Comparison of ENCODE assay signal across 9 cellular contexts in the genomic region with DNA sequence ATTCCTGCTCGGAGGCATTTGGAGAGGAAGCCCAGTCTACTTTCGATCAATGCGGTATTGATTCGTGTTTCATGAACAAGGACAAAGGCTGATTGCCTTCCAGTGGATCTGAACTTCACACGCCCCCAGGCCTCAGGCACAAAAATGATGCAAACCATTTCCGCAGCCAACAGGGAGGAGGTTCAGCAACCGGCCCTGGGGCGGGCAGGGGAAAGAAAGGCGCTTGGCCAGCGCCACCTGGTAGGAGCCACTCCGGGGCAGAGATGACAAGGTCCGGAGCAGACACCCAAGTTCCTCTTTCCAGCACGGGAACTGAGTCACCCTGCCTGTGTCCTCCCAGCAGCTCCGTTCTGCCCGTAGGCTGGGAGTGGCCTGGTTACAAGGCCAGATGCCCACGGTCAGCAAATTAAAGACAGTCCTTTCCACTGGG.
DNase-seq lines count a peak whose midpoint lies in the region; ATAC-seq and TF ChIP-seq lines count a peak whose summit lies in the region.
"Had no signal": no experiment of that assay in that cellular context is flagged by ENCODE, and none has a peak within 500 bp of the region (broad histone marks: within the 10 kb centered on the region; RNA-seq: fewer than 3 reads in every experiment).

No MANE protein-coding gene starts in this region.

- H3K4me3 ChIP-seq in SK-N-SH (ENCODE audit: low read depth in 2 of 2, low read length in 1 of 2) (no peak overlapping the region), stomach (no peak overlapping the region)

- H3K9me3 Mint-ChIP-seq in WTC11 = peaks cover 7% of the 10 kb centered on the region

- no peak overlapping the region for H3K27ac Mint-ChIP-seq in WTC11

- no peaks in the 10 kb centered on the region; the same call in 1 of the 2 replicates for H3K4me1 Mint-ChIP-seq in WTC11

- no peak overlapping the region for H3K4me3 Mint-ChIP-seq in WTC11

- H3K4me1 ChIP-seq in SK-N-SH (ENCODE audit: control insufficient read depth in 1 of 2, insufficient read depth in 2 of 2, low read depth in 1 of 2, low read length in 1 of 2) = peaks cover 0 to 15% of the 10 kb centered on the region in 2 experiments; a peak in 1 of 4 replicates
- H3K4me1 ChIP-seq in stomach = peaks cover 11 to 17% (median 14%) of the 10 kb centered on the region in 4 donors

- no peak for TF ChIP-seq POLR2A in stomach (IDR thresholded peaks at IDR 0.05)

- no peaks in the 10 kb centered on the region for H3K9me2 ChIP-seq in SK-N-SH

- H3K36me3 ChIP-seq in SK-N-SH (replicated peaks in 1 of 2; ENCODE audit: control insufficient read depth in 1 of 2, insufficient read depth in 2 of 2, low read length in 1 of 2) (no peaks in the 10 kb centered on the region), stomach (no peaks in the 10 kb centered on the region)

- H3K9me3 ChIP-seq in SK-N-SH (no peaks in the 10 kb centered on the region), stomach (no peaks in the 10 kb centered on the region)

- CTCF ChIA-PET in SK-N-SH (lab: Yijun Ruan, JAX) (interaction anchor here (1.2 to 1.8 kb wide), 2 partner anchors 41 to 674 kb away, joined by 3 to 4 read pairs; no protein-coding TSS in a partner anchor), WTC11 (lab: Charles Lee) (no interaction called here)

- H3F3A ChIP-seq in SK-N-SH (replicated peaks; ENCODE audit: insufficient read depth) = no peaks in the 10 kb centered on the region

- H3K79me2 ChIP-seq in SK-N-SH (ENCODE audit: insufficient read depth) = no peaks in the 10 kb centered on the region

- POLR2A ChIA-PET in SK-N-SH (lab: Yijun Ruan, JAX) = no interaction called here
- POLR2A ChIA-PET in WTC11 (lab: Charles Lee) = no interaction called here

- no peak for DNase-seq in SK-N-SH
- no peak for DNase-seq in WTC11 (ENCODE audit: low spot score)
- peak; percentile 36 to 48 for DNase-seq in hippocampal formation (lab: John Stamatoyannopoulos, UW)
- peak; percentile 43 for DNase-seq in stomach
- no peak for DNase-seq in NCI-H128 (lab: John Stamatoyannopoulos, UW; ENCODE audit: unreplicated experiment)
- DNase-seq in NK-92 treated with Interleukin-12 subunit alpha and Interleukin-12 subunit beta, amount 100 ng/mL, for 24 hours (lab: John Stamatoyannopoulos, UW) = no peak
- no peak for DNase-seq in HCEC 1CT

- H3K27me3 ChIP-seq in SK-N-SH (ENCODE audit: insufficient read depth) (no peaks in the 10 kb centered on the region), stomach (no peaks in the 10 kb centered on the region)

- 80% methylated on average over 15 of the region's 16 CpGs for WGBS in SK-N-SH (ENCODE audit: low lambda C conversion rate)
- 54 to 80% (median 75%) methylated on average over 13 to 16 of the region's 16 CpGs for WGBS in stomach, 5 donors

- H3K27me3 Mint-ChIP-seq in WTC11 (ENCODE audit: low read depth) = no peaks in the 10 kb centered on the region

- H2AFZ ChIP-seq in SK-N-SH (ENCODE audit: low read depth) = no peak overlapping the region

- TF ChIP-seq CTCF in SK-N-SH (IDR thresholded peaks at IDR 0.05) (no peak), WTC11 (IDR thresholded peaks at IDR 0.05) (no peak), stomach (IDR thresholded peaks at IDR 0.05) (no peak)

- ATAC-seq in SK-N-SH treated with all-trans-retinoic acid at 6 μM for 48 hours (peak; percentile 52), WTC11 (no peak)

- H3K27ac ChIP-seq in SK-N-SH (ENCODE audit: low read depth in 2 of 2, low read length in 1 of 2) = 0 out of 4 replicates have a peak overlapping the region, but pooled peaks of 1 of the 2 experiments have one; percentile 7
- H3K27ac ChIP-seq in stomach = peak overlapping the region in 4 of 5 donors; percentile 52 to 64 (median 58)
- H3K27ac ChIP-seq: 22Rv1 had no signal

- H3K9ac ChIP-seq in SK-N-SH = no peak overlapping the region

- no peaks in the 10 kb centered on the region for H4K20me1 ChIP-seq in SK-N-SH (ENCODE audit: insufficient read depth)

- no peak for TF ChIP-seq RAD21 in SK-N-SH (IDR thresholded peaks at IDR 0.05; ENCODE audit: low read length)

- no peak for TF ChIP-seq EP300 in SK-N-SH (IDR thresholded peaks at IDR 0.05; ENCODE audit: borderline replicate concordance in 1 of 2, low read depth in 1 of 2, low read length in 1 of 2)
- TF ChIP-seq EP300 in stomach (IDR thresholded peaks at IDR 0.05) = peak; percentile 37

- no peak overlapping the region for H3K4me2 ChIP-seq in SK-N-SH

- intact Hi-C loops in stomach (cut with DNase I; ENCODE audit: low total_unique reads) = no loop called here

- H3K36me3 Mint-ChIP-seq in WTC11 = no peaks in the 10 kb centered on the region

TF ChIP-seq in SK-N-SH treated with all-trans-retinoic acid at 6 μM for 48 hours, 23 proteins besides CTCF, POLR2A, EP300 and RAD21 (continues in another document):
- TF ChIP-seq, protein P1, sequence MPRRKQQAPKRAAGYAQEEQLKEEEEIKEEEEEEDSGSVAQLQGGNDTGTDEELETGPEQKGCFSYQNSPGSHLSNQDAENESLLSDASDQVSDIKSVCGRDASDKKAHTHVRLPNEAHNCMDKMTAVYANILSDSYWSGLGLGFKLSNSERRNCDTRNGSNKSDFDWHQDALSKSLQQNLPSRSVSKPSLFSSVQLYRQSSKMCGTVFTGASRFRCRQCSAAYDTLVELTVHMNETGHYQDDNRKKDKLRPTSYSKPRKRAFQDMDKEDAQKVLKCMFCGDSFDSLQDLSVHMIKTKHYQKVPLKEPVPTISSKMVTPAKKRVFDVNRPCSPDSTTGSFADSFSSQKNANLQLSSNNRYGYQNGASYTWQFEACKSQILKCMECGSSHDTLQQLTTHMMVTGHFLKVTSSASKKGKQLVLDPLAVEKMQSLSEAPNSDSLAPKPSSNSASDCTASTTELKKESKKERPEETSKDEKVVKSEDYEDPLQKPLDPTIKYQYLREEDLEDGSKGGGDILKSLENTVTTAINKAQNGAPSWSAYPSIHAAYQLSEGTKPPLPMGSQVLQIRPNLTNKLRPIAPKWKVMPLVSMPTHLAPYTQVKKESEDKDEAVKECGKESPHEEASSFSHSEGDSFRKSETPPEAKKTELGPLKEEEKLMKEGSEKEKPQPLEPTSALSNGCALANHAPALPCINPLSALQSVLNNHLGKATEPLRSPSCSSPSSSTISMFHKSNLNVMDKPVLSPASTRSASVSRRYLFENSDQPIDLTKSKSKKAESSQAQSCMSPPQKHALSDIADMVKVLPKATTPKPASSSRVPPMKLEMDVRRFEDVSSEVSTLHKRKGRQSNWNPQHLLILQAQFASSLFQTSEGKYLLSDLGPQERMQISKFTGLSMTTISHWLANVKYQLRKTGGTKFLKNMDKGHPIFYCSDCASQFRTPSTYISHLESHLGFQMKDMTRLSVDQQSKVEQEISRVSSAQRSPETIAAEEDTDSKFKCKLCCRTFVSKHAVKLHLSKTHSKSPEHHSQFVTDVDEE (CRISPR knock-in tag; IDR thresholded peaks at IDR 0.05) = no peak

TF ChIP-seq in SK-N-SH, 30 proteins besides CTCF, POLR2A, EP300 and RAD21:
- TF ChIP-seq, protein P2, sequence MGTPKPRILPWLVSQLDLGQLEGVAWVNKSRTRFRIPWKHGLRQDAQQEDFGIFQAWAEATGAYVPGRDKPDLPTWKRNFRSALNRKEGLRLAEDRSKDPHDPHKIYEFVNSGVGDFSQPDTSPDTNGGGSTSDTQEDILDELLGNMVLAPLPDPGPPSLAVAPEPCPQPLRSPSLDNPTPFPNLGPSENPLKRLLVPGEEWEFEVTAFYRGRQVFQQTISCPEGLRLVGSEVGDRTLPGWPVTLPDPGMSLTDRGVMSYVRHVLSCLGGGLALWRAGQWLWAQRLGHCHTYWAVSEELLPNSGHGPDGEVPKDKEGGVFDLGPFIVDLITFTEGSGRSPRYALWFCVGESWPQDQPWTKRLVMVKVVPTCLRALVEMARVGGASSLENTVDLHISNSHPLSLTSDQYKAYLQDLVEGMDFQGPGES (IDR thresholded peaks at IDR 0.05; ENCODE audit: low read depth, low read length) = no peak
- TF ChIP-seq CHD2 (IDR thresholded peaks at IDR 0.05; ENCODE audit: low read length, partially characterized antibody) (no peak), SIN3A (IDR thresholded peaks at IDR 0.05; ENCODE audit: borderline replicate concordance, low read depth, low read length) (no peak), POLR2AphosphoS5 (IDR thresholded peaks at IDR 0.05; ENCODE audit: low read depth, low read length) (no peak)
- TF ChIP-seq, protein P3, sequence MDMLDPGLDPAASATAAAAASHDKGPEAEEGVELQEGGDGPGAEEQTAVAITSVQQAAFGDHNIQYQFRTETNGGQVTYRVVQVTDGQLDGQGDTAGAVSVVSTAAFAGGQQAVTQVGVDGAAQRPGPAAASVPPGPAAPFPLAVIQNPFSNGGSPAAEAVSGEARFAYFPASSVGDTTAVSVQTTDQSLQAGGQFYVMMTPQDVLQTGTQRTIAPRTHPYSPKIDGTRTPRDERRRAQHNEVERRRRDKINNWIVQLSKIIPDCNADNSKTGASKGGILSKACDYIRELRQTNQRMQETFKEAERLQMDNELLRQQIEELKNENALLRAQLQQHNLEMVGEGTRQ (IDR thresholded peaks at IDR 0.05; ENCODE audit: borderline replicate concordance, low read depth, low read length) = no peak

TF ChIP-seq in WTC11, 78 proteins besides CTCF, POLR2A, EP300 and RAD21:
- TF ChIP-seq ATF1 (CRISPR knock-in tag; IDR thresholded peaks at IDR 0.05) (no peak), GABPB1 (CRISPR knock-in tag; IDR thresholded peaks at IDR 0.05) (peak; percentile 73), ELF4 (CRISPR knock-in tag; IDR thresholded peaks at IDR 0.05; ENCODE audit: low read depth) (no peak)
- TF ChIP-seq, protein P4, sequence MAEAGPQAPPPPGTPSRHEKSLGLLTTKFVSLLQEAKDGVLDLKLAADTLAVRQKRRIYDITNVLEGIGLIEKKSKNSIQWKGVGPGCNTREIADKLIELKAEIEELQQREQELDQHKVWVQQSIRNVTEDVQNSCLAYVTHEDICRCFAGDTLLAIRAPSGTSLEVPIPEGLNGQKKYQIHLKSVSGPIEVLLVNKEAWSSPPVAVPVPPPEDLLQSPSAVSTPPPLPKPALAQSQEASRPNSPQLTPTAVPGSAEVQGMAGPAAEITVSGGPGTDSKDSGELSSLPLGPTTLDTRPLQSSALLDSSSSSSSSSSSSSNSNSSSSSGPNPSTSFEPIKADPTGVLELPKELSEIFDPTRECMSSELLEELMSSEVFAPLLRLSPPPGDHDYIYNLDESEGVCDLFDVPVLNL (CRISPR knock-in tag; IDR thresholded peaks at IDR 0.05; ENCODE audit: borderline replicate concordance, low read depth) = no peak
- TF ChIP-seq, protein P5, sequence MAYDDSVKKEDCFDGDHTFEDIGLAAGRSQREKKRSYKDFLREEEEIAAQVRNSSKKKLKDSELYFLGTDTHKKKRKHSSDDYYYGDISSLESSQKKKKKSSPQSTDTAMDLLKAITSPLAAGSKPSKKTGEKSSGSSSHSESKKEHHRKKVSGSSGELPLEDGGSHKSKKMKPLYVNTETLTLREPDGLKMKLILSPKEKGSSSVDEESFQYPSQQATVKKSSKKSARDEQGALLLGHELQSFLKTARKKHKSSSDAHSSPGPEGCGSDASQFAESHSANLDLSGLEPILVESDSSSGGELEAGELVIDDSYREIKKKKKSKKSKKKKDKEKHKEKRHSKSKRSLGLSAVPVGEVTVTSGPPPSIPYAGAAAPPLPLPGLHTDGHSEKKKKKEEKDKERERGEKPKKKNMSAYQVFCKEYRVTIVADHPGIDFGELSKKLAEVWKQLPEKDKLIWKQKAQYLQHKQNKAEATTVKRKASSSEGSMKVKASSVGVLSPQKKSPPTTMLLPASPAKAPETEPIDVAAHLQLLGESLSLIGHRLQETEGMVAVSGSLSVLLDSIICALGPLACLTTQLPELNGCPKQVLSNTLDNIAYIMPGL (CRISPR knock-in tag; IDR thresholded peaks at IDR 0.05) = no peak

Comparison
In these comparisons a context has a peak if more than half of its experiments do, and no peak if none do; other contexts are left out.
1. DNase-seq: peak in hippocampal formation (2 of 2) and stomach (single experiment); none in SK-N-SH (single experiment), WTC11 (single experiment), NCI-H128 (single experiment), NK-92 treated with Interleukin-12 subunit alpha and Interleukin-12 subunit beta, amount 100 ng/mL, for 24 hours (single experiment) and HCEC 1CT (single experiment).